ENCODE assay signal across 9 cellular contexts in the genomic region with DNA sequence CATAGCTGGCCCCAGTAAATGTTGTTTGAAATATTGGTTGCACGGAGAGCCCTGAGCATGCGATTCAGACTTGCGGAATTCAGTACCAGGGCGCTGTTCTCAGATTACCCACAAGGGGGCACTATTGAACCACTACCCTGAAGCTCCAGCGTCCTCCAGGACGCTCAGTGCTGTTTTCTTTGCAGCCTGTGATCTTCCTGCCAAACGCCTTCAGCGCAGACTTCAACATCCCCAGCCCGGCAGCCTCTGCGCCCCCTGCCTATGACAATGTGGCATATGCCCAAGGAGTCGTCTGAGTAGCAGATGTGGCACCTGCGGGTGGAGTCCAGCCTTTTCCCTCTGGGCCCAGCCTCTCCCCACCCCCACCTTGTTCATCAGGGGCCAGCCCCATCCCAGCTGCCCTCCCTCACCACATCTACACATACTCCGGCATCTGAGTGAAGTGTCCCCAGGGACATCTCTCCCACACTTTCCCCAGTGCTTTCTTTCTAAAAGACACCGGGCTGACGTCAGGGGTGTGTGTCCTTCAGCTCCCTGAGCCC. TPM values are rescaled to one million over a fixed set of nuclear protein-coding genes. Genes with fewer than 3 reads are reported as not detected.
DNase-seq lines count a peak whose midpoint lies in the region; ATAC-seq, FAIRE-seq and TF ChIP-seq lines count a peak whose summit lies in the region.
"Had no signal": no experiment of that assay in that cellular context is flagged by ENCODE, and none has a peak within 500 bp of the region (broad histone marks: within the 10 kb centered on the region; RNA-seq: fewer than 3 reads in every experiment).

No MANE protein-coding gene starts in this region.

- H3K27me3 Mint-ChIP-seq in CD8-positive, alpha-beta memory T cell, result peaks cover 8 to 12% of the 10 kb centered on the region in 2 donors
- H3K27me3 Mint-ChIP-seq in activated CD8-positive, alpha-beta T cell treated with anti-CD3 and anti-CD28 coated beads for 36 hours, result no peaks in the 10 kb centered on the region

- peak; percentile 70 for FAIRE-seq in H1 (lab: Jason Lieb, UNC)
- FAIRE-seq: colon had no signal

- H3K27ac ChIP-seq in CD8-positive, alpha-beta memory T cell (ENCODE audit: low read depth, low read length), result no peak overlapping the region
- H3K27ac ChIP-seq in H1 (ENCODE audit: low read depth, low read length), result no peak overlapping the region

- no peak overlapping the region for H2BK20ac ChIP-seq in H1 (ENCODE audit: low read length)

- no peaks in the 10 kb centered on the region for H3K36me3 ChIP-seq in CD8-positive, alpha-beta memory T cell (ENCODE audit: insufficient read depth, low read length)
- H3K36me3 ChIP-seq in H1 (ENCODE audit: control insufficient read depth in 2 of 4, insufficient read depth in 4 of 4, low read length in 3 of 4) (no peaks in the 10 kb centered on the region), mucosa of descending colon (ENCODE audit: low read depth) (no peaks in the 10 kb centered on the region)

- no peaks in the 10 kb centered on the region for H3K23me2 ChIP-seq in H1 (ENCODE audit: low read depth, low read length)

- no peak overlapping the region for H4K91ac ChIP-seq in H1 (replicated peaks; ENCODE audit: insufficient read length, low read length)

- no peaks in the 10 kb centered on the region for H3K27me3 ChIP-seq in CD8-positive, alpha-beta memory T cell (ENCODE audit: insufficient read depth, low read length, poor library complexity, severe bottlenecking)
- H3K27me3 ChIP-seq in H1 (replicated peaks in 1 of 4; ENCODE audit: control insufficient read depth in 3 of 4, extremely low read depth in 1 of 4, insufficient read depth in 3 of 4, low read length in 3 of 4), result no peaks in the 10 kb centered on the region

- H3K9ac ChIP-seq in H1 (replicated peaks in 1 of 4; ENCODE audit: extremely low read depth in 1 of 4, low read depth in 3 of 4, low read length in 3 of 4), result no peak overlapping the region

- H3K23ac ChIP-seq in H1 (ENCODE audit: insufficient read length), result no peak overlapping the region

- H3K9me3 ChIP-seq in CD8-positive, alpha-beta memory T cell (ENCODE audit: low read length), result no peaks in the 10 kb centered on the region
- 0 out of 4 replicates have a peak, but pooled peaks cover 0 to 3% of the 10 kb centered on the region in 2 experiments for H3K9me3 ChIP-seq in H1 (ENCODE audit: insufficient read depth in 2 of 2, low read depth in 1 of 2, low read length in 1 of 2)
- no peaks in the 10 kb centered on the region for H3K9me3 ChIP-seq in mucosa of descending colon

- no peaks in the 10 kb centered on the region for H4K20me1 ChIP-seq in H1 (replicated peaks in 1 of 2; ENCODE audit: control insufficient read depth in 1 of 2, insufficient read depth in 2 of 2, low read length in 2 of 2)

- H2BK5ac ChIP-seq in H1 (ENCODE audit: low read depth, low read length), result no peak overlapping the region

- H3K4ac ChIP-seq in H1 (replicated peaks; ENCODE audit: insufficient read length, low read depth, low read length), result no peak overlapping the region

- no peak overlapping the region for H3K4me3 ChIP-seq in CD8-positive, alpha-beta memory T cell (ENCODE audit: low read length)
- H3K4me3 ChIP-seq in H1 (ENCODE audit: extremely low read depth in 1 of 4, insufficient read depth in 2 of 4, low read depth in 3 of 4, low read length in 4 of 4) (no peak overlapping the region), mucosa of descending colon (no peak overlapping the region)

- H3K4me1 ChIP-seq in CD8-positive, alpha-beta memory T cell (ENCODE audit: insufficient read depth, low read length), result no peaks in the 10 kb centered on the region
- no peaks in the 10 kb centered on the region; a peak in 1 of 7 replicates for H3K4me1 ChIP-seq in H1 (replicated peaks in 1 of 4; ENCODE audit: control insufficient read depth in 3 of 4, insufficient read depth in 4 of 4, low read length in 3 of 4)
- no peaks in the 10 kb centered on the region for H3K4me1 ChIP-seq in mucosa of descending colon (ENCODE audit: low read depth)

- peak; percentile 81 to 86 for TF ChIP-seq RAD21 in H1 (IDR thresholded peaks at IDR 0.05 in 1 of 2, conservative IDR thresholded peaks at IDR 0.05 in 1 of 2; ENCODE audit: low read depth in 2 of 2, low read length in 2 of 2)

- no peak overlapping the region for H3K4me2 ChIP-seq in H1 (ENCODE audit: insufficient read depth in 1 of 2, low read depth in 2 of 2, low read length in 2 of 2)

- H2BK15ac ChIP-seq in H1 (ENCODE audit: low read length), result no peak overlapping the region

- peak overlapping the region in 3 of 8 donors; percentile 14 to 40 (median 21) for H3K27ac Mint-ChIP-seq in CD8-positive, alpha-beta memory T cell
- no peak overlapping the region for H3K27ac Mint-ChIP-seq in activated CD8-positive, alpha-beta T cell treated with anti-CD3 and anti-CD28 coated beads for 36 hours

- POLR2A ChIA-PET in CD8-positive, alpha-beta memory T cell (lab: Charles Lee), result interaction anchor here (0.6 kb wide), 1 partner anchor 112 kb away, joined by 5 read pairs; no protein-coding TSS in a partner anchor
- POLR2A ChIA-PET in activated CD8-positive, alpha-beta T cell treated with anti-CD3 and anti-CD28 coated beads for 36 hours (lab: Charles Lee), result no interaction called here
- POLR2A ChIA-PET in H1 (lab: Charles Lee; ENCODE audit: partially characterized antibody), result interaction anchor here (1.3 to 1.9 kb wide), 2 partner anchors 11 to 112 kb away, joined by 4 to 5 read pairs; no protein-coding TSS in a partner anchor

- no peak overlapping the region for H2AFZ ChIP-seq in H1 (ENCODE audit: low read length)

- H3K79me2 ChIP-seq in H1 (ENCODE audit: control insufficient read depth in 1 of 2, insufficient read depth in 2 of 2, low read length in 2 of 2), result no peaks in the 10 kb centered on the region

- peak overlapping the region in 2 of 7 donors; percentile 40 to 47 for H3K4me3 Mint-ChIP-seq in CD8-positive, alpha-beta memory T cell
- no peak overlapping the region for H3K4me3 Mint-ChIP-seq in activated CD8-positive, alpha-beta T cell treated with anti-CD3 and anti-CD28 coated beads for 36 hours

- no peak overlapping the region for H4K8ac ChIP-seq in H1 (ENCODE audit: extremely low read depth, insufficient read depth, low read length)

- no peak overlapping the region for H2BK12ac ChIP-seq in H1 (ENCODE audit: low read depth, low read length)

- H3K36me3 Mint-ChIP-seq in CD8-positive, alpha-beta memory T cell, result no peaks in the 10 kb centered on the region
- no peaks in the 10 kb centered on the region for H3K36me3 Mint-ChIP-seq in activated CD8-positive, alpha-beta T cell treated with anti-CD3 and anti-CD28 coated beads for 36 hours (ENCODE audit: low read depth)

- no peak overlapping the region for H3K14ac ChIP-seq in H1 (ENCODE audit: insufficient read length)

- no peak overlapping the region for H3K56ac ChIP-seq in H1 (replicated peaks; ENCODE audit: insufficient read length, low read depth, low read length)

- no peak overlapping the region for H2AK5ac ChIP-seq in H1 (ENCODE audit: low read depth, low read length)

- no peaks in the 10 kb centered on the region for H3K9me3 Mint-ChIP-seq in CD8-positive, alpha-beta memory T cell
- H3K9me3 Mint-ChIP-seq in activated CD8-positive, alpha-beta T cell treated with anti-CD3 and anti-CD28 coated beads for 36 hours, result no peaks in the 10 kb centered on the region

- CTCF ChIA-PET in CD8-positive, alpha-beta memory T cell (lab: Charles Lee), result interaction anchor here (0.6 to 3.2 kb wide), 8 partner anchors 10 to 119 kb away, joined by 3 to 18 read pairs (median 4); a partner anchor contains a TSS
- CTCF ChIA-PET in activated CD8-positive, alpha-beta T cell treated with anti-CD3 and anti-CD28 coated beads for 36 hours (lab: Charles Lee), result interaction anchor here (0.7 to 11.7 kb wide), 24 partner anchors 9 to 412 kb away, joined by 3 to 116 read pairs (median 4); a partner anchor contains a TSS
- CTCF ChIA-PET in H1 (lab: Charles Lee; ENCODE audit: partially characterized antibody), result interaction anchor here (0.7 to 11.8 kb wide), 42 partner anchors 8 to 347 kb away, joined by 3 to 145 read pairs (median 4); a partner anchor contains a TSS

- H3K4me1 Mint-ChIP-seq in CD8-positive, alpha-beta memory T cell, result peaks cover 10 to 13% (median 11%) of the 10 kb centered on the region in 3 donors
- H3K4me1 Mint-ChIP-seq in activated CD8-positive, alpha-beta T cell treated with anti-CD3 and anti-CD28 coated beads for 36 hours (ENCODE audit: low read depth), result peaks cover 11% of the 10 kb centered on the region

- intact Hi-C loops in activated CD8-positive, alpha-beta T cell treated with anti-CD3 and anti-CD28 coated beads for 36 hours (cut with micrococcal nuclease), result loop anchor here (5.0 kb wide), 1 partner anchor 112 kb away; no protein-coding TSS in a partner anchor
- intact Hi-C loops in mucosa of descending colon (cut with DNase I, micrococcal nuclease), result no loop called here

- no peaks in the 10 kb centered on the region for H3K79me1 ChIP-seq in H1 (ENCODE audit: low read depth, low read length)

- no peak for TF ChIP-seq POLR2A in H1 (IDR thresholded peaks at IDR 0.05; ENCODE audit: control extremely low read depth in 1 of 2, low read depth in 2 of 2, low read length in 2 of 2)

- DNase-seq in CD8-positive, alpha-beta memory T cell, result peak; percentile 63 to 83 (median 68)
- DNase-seq in HK-2 (ENCODE audit: unreplicated experiment) (peak; percentile 87), NCI-H82 (lab: John Stamatoyannopoulos, UW) (peak; percentile 85), H1 (ENCODE audit: low read depth in 1 of 2, low spot score in 2 of 2) (peak; percentile 90 to 94), mucosa of descending colon (peak; percentile 61 to 94 (median 71))
- DNase-seq in activated CD8-positive, alpha-beta T cell treated with anti-CD3 and anti-CD28 coated beads for 36 hours, result peak; percentile 92
- DNase-seq in stimulated activated CD8-positive, alpha-beta memory T cell treated with anti-CD3 and anti-CD28 coated beads, Interleukin-4, amount 100 ng/mL, for 4 hours (ENCODE audit: low read depth in 2 of 2, low spot score in 1 of 2), result peak; percentile 51 to 53

- no peak for TF ChIP-seq EP300 in H1 (IDR thresholded peaks at IDR 0.05; ENCODE audit: borderline replicate concordance in 1 of 2, low read depth in 2 of 2, low read length in 2 of 2)

- H2BK120ac ChIP-seq in H1 (replicated peaks; ENCODE audit: low read depth, low read length), result no peak overlapping the region

- ATAC-seq in GM19452 (IDR thresholded peaks at IDR 0.05; ENCODE audit: unreplicated experiment) (peak; percentile 70), mucosa of descending colon (peak; percentile 96)
- ATAC-seq in activated CD8-positive, alpha-beta T cell treated with anti-CD3 and anti-CD28 coated beads for 36 hours, result peak; percentile 98

- peak; percentile 78 for TF ChIP-seq CTCF in activated CD8-positive, alpha-beta T cell treated with anti-CD3 and anti-CD28 coated beads for 36 hours (IDR thresholded peaks at IDR 0.05)
- TF ChIP-seq CTCF in H1 (IDR thresholded peaks at IDR 0.05; ENCODE audit: control extremely low read depth in 1 of 3, insufficient read depth in 1 of 3, low read depth in 1 of 3, low read length in 3 of 3) (peak; percentile 65 to 96 (median 93)), mucosa of descending colon (IDR thresholded peaks at IDR 0.05) (peak; percentile 89)

- no peak overlapping the region for H4K5ac ChIP-seq in H1 (ENCODE audit: insufficient read length, low read depth, low read length)

- H3K18ac ChIP-seq in H1 (ENCODE audit: extremely low read depth, low read length), result no peak overlapping the region; the same call in 1 of the 2 replicates

- 22% methylated on average over 15 of the region's 15 CpGs; no CpG with 5 or more reads in 1 of the 2 experiments for WGBS in H1 (ENCODE audit: extremely low coverage in 1 of 2, insufficient coverage in 1 of 2, insufficient read length in 1 of 2, insufficient replicate concordance in 2 of 2, low coverage in 1 of 2, low lambda C conversion rate in 2 of 2, missing lambda C conversion rate in 1 of 2), 2 experiments

RNA-seq across cellular contexts. Expression of a gene that starts 9.6 kb away (rescaled TPM):
- total RNA-seq in CD8-positive, alpha-beta memory T cell, result not detected
- polyA plus RNA-seq in CD8-positive, alpha-beta memory T cell, result not detected
- not detected for total RNA-seq in activated CD8-positive, alpha-beta T cell treated with anti-CD3 and anti-CD28 coated beads for 36 hours
- total RNA-seq in H1 (2021; fragmentation: NEBNext Ultra II Directional; extraction: Animal tissue kit (Norgen Biotek cat#: 25700)), result not detected in 2 replicates
- polyA plus RNA-seq in H1 (2011; rRNA removed), result not detected in 2 replicates
- not detected for polyA plus RNA-seq in H1 (2011; cell fraction: cytosol; rRNA removed)
- polyA plus RNA-seq in H1 (2011; cell fraction: nucleus; rRNA removed), result not detected
- not detected in 4 replicates for polyA plus RNA-seq in H1 (2012, experiment 1 of 2)
- polyA plus RNA-seq in H1 (2012, experiment 2 of 2), result not detected
- not detected for polyA plus RNA-seq in H1 (2013, experiment 1 of 2)
- polyA plus RNA-seq in H1 (2013, experiment 2 of 2), result not detected
- not detected in 2 replicates for polyA minus RNA-seq in H1 (2011; rRNA and poly(A)+ RNA removed)
- not detected for polyA minus RNA-seq in H1 (2011; cell fraction: cytosol; rRNA and poly(A)+ RNA removed)
- not detected for polyA minus RNA-seq in H1 (2011; cell fraction: nucleus; rRNA and poly(A)+ RNA removed)
- 1 to 10 TPM in 1 of 3 donors, not detected in 2; 1.2 TPM for total RNA-seq in mucosa of descending colon

RNA-seq across cellular contexts. Expression of a gene that starts 18.8 kb away (rescaled TPM):
- total RNA-seq in CD8-positive, alpha-beta memory T cell, result not detected
- not detected for polyA plus RNA-seq in CD8-positive, alpha-beta memory T cell
- total RNA-seq in activated CD8-positive, alpha-beta T cell treated with anti-CD3 and anti-CD28 coated beads for 36 hours, result not detected
- total RNA-seq in H1 (2021; fragmentation: NEBNext Ultra II Directional; extraction: Animal tissue kit (Norgen Biotek cat#: 25700)), result 0.17 TPM in 1 of 2 replicates, not detected in the other
- polyA plus RNA-seq in H1 (2011; rRNA removed), result 0.15 and 0.41 TPM in 2 replicates
- 0.04 TPM for polyA plus RNA-seq in H1 (2011; cell fraction: cytosol; rRNA removed)
- 0.24 TPM for polyA plus RNA-seq in H1 (2011; cell fraction: nucleus; rRNA removed)
- 0.20 to 0.27 TPM in 2 of 4 replicates, not detected in the others for polyA plus RNA-seq in H1 (2012, experiment 1 of 2)
- polyA plus RNA-seq in H1 (2012, experiment 2 of 2), result not detected
- polyA plus RNA-seq in H1 (2013, experiment 1 of 2), result 0.32 TPM
- 0.20 TPM for polyA plus RNA-seq in H1 (2013, experiment 2 of 2)
- polyA minus RNA-seq in H1 (2011; rRNA and poly(A)+ RNA removed), result 1.3 TPM in 1 of 2 replicates, not detected in the other
- not detected for polyA minus RNA-seq in H1 (2011; cell fraction: cytosol; rRNA and poly(A)+ RNA removed)
- polyA minus RNA-seq in H1 (2011; cell fraction: nucleus; rRNA and poly(A)+ RNA removed), result not detected
- total RNA-seq in mucosa of descending colon, result under 1 TPM in 1 of 3 donors, not detected in 2; 0.38 TPM

RNA-seq across cellular contexts. Expression of a gene that starts 51.0 kb away (rescaled TPM):
- not detected for total RNA-seq in CD8-positive, alpha-beta memory T cell
- not detected for polyA plus RNA-seq in CD8-positive, alpha-beta memory T cell
- not detected for total RNA-seq in activated CD8-positive, alpha-beta T cell treated with anti-CD3 and anti-CD28 coated beads for 36 hours
- total RNA-seq in H1 (2021; fragmentation: NEBNext Ultra II Directional; extraction: Animal tissue kit (Norgen Biotek cat#: 25700)), result not detected in 2 replicates
- polyA plus RNA-seq in H1 (2011; rRNA removed), result not detected in 2 replicates
- not detected for polyA plus RNA-seq in H1 (2011; cell fraction: cytosol; rRNA removed)
- not detected for polyA plus RNA-seq in H1 (2011; cell fraction: nucleus; rRNA removed)
- not detected in 4 replicates for polyA plus RNA-seq in H1 (2012, experiment 1 of 2)
- polyA plus RNA-seq in H1 (2012, experiment 2 of 2), result not detected
- not detected for polyA plus RNA-seq in H1 (2013, experiment 1 of 2)
- not detected for polyA plus RNA-seq in H1 (2013, experiment 2 of 2)
- not detected in 2 replicates for polyA minus RNA-seq in H1 (2011; rRNA and poly(A)+ RNA removed)
- not detected for polyA minus RNA-seq in H1 (2011; cell fraction: cytosol; rRNA and poly(A)+ RNA removed)
- not detected for polyA minus RNA-seq in H1 (2011; cell fraction: nucleus; rRNA and poly(A)+ RNA removed)
- total RNA-seq in mucosa of descending colon, result not detected
